9 cellular contexts compared by ENCODE assay signal in the genomic region with DNA sequence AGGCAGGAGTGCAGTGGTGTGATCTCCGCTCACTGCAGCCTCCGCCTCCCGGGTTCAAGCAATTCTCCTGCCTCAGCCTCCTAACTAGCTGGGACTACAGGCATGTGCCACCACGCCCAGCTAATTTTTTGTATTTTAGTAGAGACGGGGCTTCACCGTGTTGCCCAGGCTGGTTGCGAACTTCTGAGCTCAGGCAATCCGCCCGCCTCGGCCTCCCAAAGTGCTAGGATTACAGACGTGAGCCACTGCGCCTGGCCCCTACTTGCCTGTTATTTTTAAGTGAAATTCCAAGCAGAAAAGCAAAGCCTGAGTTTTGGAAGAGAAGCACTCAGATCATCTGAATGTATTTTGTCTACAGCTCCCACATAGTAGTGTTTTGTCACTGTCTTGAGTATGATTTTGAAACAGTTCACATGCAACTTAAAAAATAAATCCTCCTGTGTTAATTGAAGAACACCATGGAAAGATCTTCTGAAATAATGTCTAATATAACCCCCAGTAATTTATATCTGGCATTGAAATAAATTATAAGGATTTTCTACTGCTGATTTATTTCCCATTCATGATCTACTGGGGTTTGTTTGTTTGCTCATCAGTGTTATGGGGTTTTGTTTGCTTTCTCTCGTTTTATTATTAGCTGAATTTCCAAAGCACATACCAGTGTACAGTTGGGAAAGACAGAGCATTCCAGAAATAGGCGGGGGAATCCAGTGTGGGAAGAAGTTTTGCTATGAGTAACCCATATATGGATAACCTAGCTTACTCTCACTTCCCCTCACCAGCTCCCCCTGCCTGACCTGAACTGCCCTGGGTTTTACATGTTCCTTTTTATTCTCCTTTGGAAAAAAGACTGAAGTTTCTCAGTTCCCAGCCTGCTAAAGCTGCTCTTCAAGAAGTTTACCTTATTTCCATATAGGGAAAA.
DNase-seq lines count a peak whose midpoint lies in the region; ATAC-seq, FAIRE-seq and TF ChIP-seq lines count a peak whose summit lies in the region.
"Had no signal": no experiment of that assay in that cellular context is flagged by ENCODE, and none has a peak within 500 bp of the region (broad histone marks: within the 10 kb centered on the region; RNA-seq: fewer than 3 reads in every experiment).

No MANE protein-coding gene starts in this region.

- no peak overlapping the region for H2AFZ ChIP-seq in OCI-LY7 (ENCODE audit: low read length)

- no TSS peak for BruUV-seq in OCI-LY7 (replicated peaks; lab: Mats Ljungman, UMichigan)

- peaks cover 65% of the 10 kb centered on the region for H3K4me1 ChIP-seq in A549
- no peaks in the 10 kb centered on the region for H3K4me1 ChIP-seq in body of pancreas
- H3K4me1 ChIP-seq in OCI-LY7 (ENCODE audit: insufficient read depth, low read length, poor library complexity, severe bottlenecking) = no peaks in the 10 kb centered on the region

- no peaks in the 10 kb centered on the region for H4K20me1 ChIP-seq in OCI-LY7 (ENCODE audit: insufficient read depth, low read length)
- H4K20me1 ChIP-seq: BLaER1 treated with 17β-estradiol and CSF1 and Interleukin-3, amounts not matched to agents 10 nM and 100 nM had no signal

- H3K27me3 ChIP-seq in body of pancreas = no peaks in the 10 kb centered on the region
- H3K27me3 ChIP-seq: BLaER1 treated with 17β-estradiol and CSF1 and Interleukin-3, amounts not matched to agents 10 nM and 100 nM had no signal

- TF ChIP-seq POLR2A in A549 (IDR thresholded peaks at IDR 0.05; ENCODE audit: low read length) (no peak), body of pancreas (IDR thresholded peaks at IDR 0.05) (no peak)

- 0 out of 3 replicates have a peak, but pooled peaks cover 2% of the 10 kb centered on the region for H3K9me3 ChIP-seq in A549
- no peaks in the 10 kb centered on the region for H3K9me3 ChIP-seq in body of pancreas
- H3K9me3 ChIP-seq in OCI-LY7 (ENCODE audit: low read length) = no peaks in the 10 kb centered on the region
- H3K9me3 ChIP-seq: BLaER1 treated with 17β-estradiol and CSF1 and Interleukin-3, amounts not matched to agents 10 nM and 100 nM had no signal

- H3K79me2 ChIP-seq in OCI-LY7 (ENCODE audit: insufficient read depth, low read depth, low read length) = no peaks in the 10 kb centered on the region

- intact Hi-C loops in body of pancreas (cut with DNase I) = no loop called here
- intact Hi-C loops in OCI-LY7 (cut with micrococcal nuclease; ENCODE audit: unreplicated experiment) = no loop called here

- H3K9me2 ChIP-seq in OCI-LY7 (ENCODE audit: insufficient read depth, low read length) = no peaks in the 10 kb centered on the region

- CTCF ChIA-PET in A549 (lab: Yijun Ruan, JAX) = interaction anchor here (0.8 to 2.5 kb wide), 10 partner anchors 10 to 64 kb away, joined by 3 to 9 read pairs (median 4); no protein-coding TSS in a partner anchor
- CTCF ChIA-PET in OCI-LY7 (lab: Charles Lee; ENCODE audit: unreplicated experiment) = no interaction called here

- TF ChIP-seq CTCF in A549 (IDR thresholded peaks at IDR 0.05) = peak; percentile 8; the same call in 1 of the 3 replicates
- TF ChIP-seq CTCF in body of pancreas (IDR thresholded peaks at IDR 0.05) = no peak
- no peak for TF ChIP-seq CTCF in OCI-LY7 (conservative IDR thresholded peaks at IDR 0.05; ENCODE audit: low read length)

- no peak overlapping the region for H3K4me3 ChIP-seq in A549
- H3K4me3 ChIP-seq in body of pancreas = no peak overlapping the region
- no peak overlapping the region for H3K4me3 ChIP-seq in OCI-LY7 (ENCODE audit: low read depth, low read length, poor library complexity, severe bottlenecking)
- H3K4me3 ChIP-seq: BLaER1 treated with 17β-estradiol and CSF1 and Interleukin-3, amounts not matched to agents 10 nM and 100 nM had no signal

- peak; percentile 68 for FAIRE-seq in A549 (lab: Jason Lieb, UNC)

- ATAC-seq in A549 = peak; percentile 96 to 99
- ATAC-seq in body of pancreas = peak; percentile 58
- no peak for ATAC-seq in HG03045 (IDR thresholded peaks at IDR 0.05; ENCODE audit: unreplicated experiment)

- POLR2A ChIA-PET in A549 (lab: Yijun Ruan, JAX) (interaction anchor here (0.6 to 1.1 kb wide), 2 partner anchors 10 to 1056 kb away, joined by 3 read pairs; no protein-coding TSS in a partner anchor), OCI-LY7 (lab: Charles Lee) (interaction anchor here (0.7 to 0.8 kb wide), 2 partner anchors 44 to 266 kb away, joined by 3 read pairs; no protein-coding TSS in a partner anchor)

- TF ChIP-seq EP300 in A549 (IDR thresholded peaks at IDR 0.05) (peak; percentile 72 to 76; a peak in 3 of 5 replicates), Ishikawa (IDR thresholded peaks at IDR 0.05; ENCODE audit: borderline replicate concordance) (no peak)

- 60% methylated on average over 14 of the region's 14 CpGs for WGBS in A549 (ENCODE audit: missing lambda C conversion rate)
- WGBS in body of pancreas, 2 donors = 77 to 81% methylated on average over 14 of the region's 14 CpGs

- H3K4me2 ChIP-seq in A549 = peak overlapping the region; percentile 67
- H3K4me2 ChIP-seq in OCI-LY7 (ENCODE audit: low read length) = no peak overlapping the region

- H3K36me3 ChIP-seq in body of pancreas (replicated peaks in 1 of 2; ENCODE audit: insufficient read depth in 1 of 2, low read depth in 2 of 2) = peaks cover 0 to 4% of the 10 kb centered on the region in 2 donors
- H3K36me3 ChIP-seq in OCI-LY7 (ENCODE audit: insufficient read depth, low read length) = no peaks in the 10 kb centered on the region
- H3K36me3 ChIP-seq: BLaER1 treated with 17β-estradiol and CSF1 and Interleukin-3, amounts not matched to agents 10 nM and 100 nM had no signal

- DNase-seq in A549 (ENCODE audit: low read depth in 1 of 2, low spot score in 1 of 2) (peak; percentile 51 to 97), body of pancreas (peak in 2 of 4 donors; percentile 15 to 49), left kidney (ENCODE audit: low read depth, low spot score) (peak; percentile 70), NCI-H2107 (lab: John Stamatoyannopoulos, UW) (no peak), OCI-LY7 (ENCODE audit: low spot score) (no peak), NCI-H1417 (lab: John Stamatoyannopoulos, UW) (no peak)

- H3K27ac ChIP-seq in A549 (peak overlapping the region; percentile 71 to 86), body of pancreas (no peak overlapping the region), OCI-LY7 (ENCODE audit: low read depth, low read length, poor library complexity, severe bottlenecking) (no peak overlapping the region)
- H3K27ac ChIP-seq: BLaER1 treated with 17β-estradiol and CSF1 and Interleukin-3, amounts not matched to agents 10 nM and 100 nM had no signal

- peak in 1 of 2 experiments; percentile 43; a peak in 2 of 5 replicates for TF ChIP-seq RAD21 in A549 (conservative IDR thresholded peaks at IDR 0.05 in 1 of 2, IDR thresholded peaks at IDR 0.05 in 1 of 2)
- no peak for TF ChIP-seq RAD21 in Ishikawa (IDR thresholded peaks at IDR 0.05; ENCODE audit: low read depth)

TF ChIP-seq in A549, 52 proteins besides CTCF, POLR2A, EP300 and RAD21 (continues in another document):
- no peak for TF ChIP-seq CBX8 (IDR thresholded peaks at IDR 0.05)
- TF ChIP-seq CHD4 (IDR thresholded peaks at IDR 0.05; ENCODE audit: borderline replicate concordance) = no peak
- TF ChIP-seq RNF2 (IDR thresholded peaks at IDR 0.05; ENCODE audit: borderline replicate concordance, low read depth) = no peak
- peak; percentile 84 to 93 for TF ChIP-seq CEBPB (IDR thresholded peaks at IDR 0.05)
- TF ChIP-seq, protein P1, sequence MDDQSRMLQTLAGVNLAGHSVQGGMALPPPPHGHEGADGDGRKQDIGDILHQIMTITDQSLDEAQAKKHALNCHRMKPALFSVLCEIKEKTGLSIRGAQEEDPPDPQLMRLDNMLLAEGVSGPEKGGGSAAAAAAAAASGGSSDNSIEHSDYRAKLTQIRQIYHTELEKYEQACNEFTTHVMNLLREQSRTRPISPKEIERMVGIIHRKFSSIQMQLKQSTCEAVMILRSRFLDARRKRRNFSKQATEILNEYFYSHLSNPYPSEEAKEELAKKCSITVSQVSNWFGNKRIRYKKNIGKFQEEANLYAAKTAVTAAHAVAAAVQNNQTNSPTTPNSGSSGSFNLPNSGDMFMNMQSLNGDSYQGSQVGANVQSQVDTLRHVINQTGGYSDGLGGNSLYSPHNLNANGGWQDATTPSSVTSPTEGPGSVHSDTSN (IDR thresholded peaks at IDR 0.05) = no peak
- TF ChIP-seq RCOR1 (IDR thresholded peaks at IDR 0.05; ENCODE audit: low read depth, low read length) = no peak
- peak; percentile 54; the same call in 1 of the 2 replicates for TF ChIP-seq JUNB (IDR thresholded peaks at IDR 0.05)
- TF ChIP-seq FOSL2 (IDR thresholded peaks at IDR 0.05) = no peak
- TF ChIP-seq FOSL2 (CRISPR knock-in tag; IDR thresholded peaks at IDR 0.05) = peak; percentile 90

TF ChIP-seq in Ishikawa, 13 proteins besides CTCF, POLR2A, EP300 and RAD21:
- TF ChIP-seq ZBTB7A (IDR thresholded peaks at IDR 0.05; ENCODE audit: low read depth) = no peak
- 0 out of 2 replicates have a peak, but pooled peaks have one; percentile 17 for TF ChIP-seq CEBPB (IDR thresholded peaks at IDR 0.05)
- 0 out of 2 replicates have a peak, but pooled peaks have one; percentile 19 for TF ChIP-seq TEAD4 (IDR thresholded peaks at IDR 0.05)

Comparison
In these comparisons a context has a peak if more than half of its experiments do, and no peak if none do; other contexts are left out.
1. DNase-seq: peak in A549 (2 of 2) and left kidney (single experiment); none in NCI-H2107 (single experiment), OCI-LY7 (single experiment) and NCI-H1417 (0 of 3).
2. H3K27ac ChIP-seq: peak in A549 (2 of 2); none in body of pancreas (0 of 4) and OCI-LY7 (single experiment).